Comparison of ENCODE assay signal across 13 cellular contexts in genomic region chr3:132079150-132079549, GRCh38. TPM values are rescaled to one million over a fixed set of nuclear protein-coding genes. Genes with fewer than 3 reads are reported as not detected.
"Had no signal": no experiment of that assay in that cellular context is flagged by ENCODE, and none has a peak within 500 bp of the region (broad histone marks: within the 10 kb centered on the region; RNA-seq: fewer than 3 reads in every experiment).

No MANE protein-coding gene starts in this region.

- ATAC-seq: activated CD4-positive, CD25-positive, alpha-beta regulatory T cell treated with anti-CD3 and anti-CD28 coated beads, Interleukin-2, amount 50 U/mL, for 24 hours had no signal

- H3K9me3 ChIP-seq: colonic mucosa, upper lobe of left lung had no signal

- H3K4me1 ChIP-seq: colonic mucosa, upper lobe of left lung had no signal

- H3K27ac ChIP-seq: colonic mucosa, upper lobe of left lung had no signal

- H3K27me3 ChIP-seq: colonic mucosa, upper lobe of left lung had no signal

- DNase-seq: amygdala; colonic mucosa; effector CD4-positive, alpha-beta T cell; immature natural killer cell; stimulated activated CD4-positive, alpha-beta T cell treated with anti-CD3 and anti-CD28 coated beads, Interleukin-4, amount 100 ng/mL, for 1 hour; stimulated activated CD8-positive, alpha-beta memory T cell treated with anti-CD3 and anti-CD28 coated beads, Interleukin-4, amount 100 ng/mL, for 48 hours; T-helper 2 cell; upper lobe of left lung had no signal

- H3K36me3 ChIP-seq: colonic mucosa, upper lobe of left lung had no signal

- H3K4me3 ChIP-seq: colonic mucosa, upper lobe of left lung had no signal

RNA-seq across cellular contexts. Expression of gene CPNE4, which starts 44.3 kb away (rescaled TPM):
- total RNA-seq: endothelial cell of umbilical vein, glomerular endothelial cell, osteocyte, pulmonary artery endothelial cell had no signal
